Comparison of ENCODE assay signal across 13 cellular contexts in the genomic region with DNA sequence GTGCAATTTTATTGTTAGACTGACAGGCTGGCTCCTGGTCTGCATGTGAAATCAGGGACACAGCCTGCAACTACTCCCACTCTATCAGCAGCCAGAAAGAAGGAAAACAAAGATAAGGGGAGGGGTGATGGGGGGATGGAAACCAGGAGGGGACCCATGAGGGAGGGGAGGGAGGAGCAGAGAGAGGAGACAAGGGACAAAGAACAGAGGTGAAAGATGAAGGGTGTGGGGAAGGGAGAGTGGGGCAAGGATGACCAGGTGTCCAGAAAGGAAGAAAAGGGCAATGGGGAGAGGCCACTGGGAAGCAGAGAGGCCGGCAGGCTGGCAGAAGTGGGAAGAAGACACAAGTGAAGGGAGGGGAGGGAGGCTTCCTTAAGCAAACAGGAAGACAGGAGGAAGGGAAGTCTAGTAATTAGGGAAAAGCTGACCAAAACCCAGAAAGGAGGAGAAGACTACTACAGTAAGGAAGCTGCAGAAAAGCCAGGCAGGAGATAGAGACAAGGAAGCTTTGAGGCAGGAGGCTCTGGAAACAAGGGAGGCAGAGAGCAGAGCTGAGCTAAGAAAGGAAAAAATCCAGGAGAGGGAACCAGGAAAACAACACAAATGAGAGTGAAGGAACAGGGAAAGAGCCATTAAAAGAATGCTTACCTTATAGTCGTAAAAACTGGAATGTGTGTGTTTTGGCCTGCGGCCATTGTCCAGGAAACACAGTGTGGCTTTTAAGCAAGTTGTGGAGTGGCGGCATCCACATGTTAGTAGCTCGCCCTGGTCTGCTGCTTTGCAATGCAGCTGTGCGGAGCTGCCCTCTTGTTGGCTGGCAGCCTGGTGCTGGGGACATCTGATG.
DNase-seq lines count a peak whose midpoint lies in the region; ATAC-seq and TF ChIP-seq lines count a peak whose summit lies in the region.
"Had no signal": no experiment of that assay in that cellular context is flagged by ENCODE, and none has a peak within 500 bp of the region (broad histone marks: within the 10 kb centered on the region; RNA-seq: fewer than 3 reads in every experiment).

No MANE protein-coding gene starts in this region.

- H3F3A ChIP-seq in DOHH2 (ENCODE audit: control insufficient read depth, insufficient read depth), result no peaks in the 10 kb centered on the region

- H3K36me3 ChIP-seq in DOHH2 (ENCODE audit: control insufficient read depth, low read length) (no peaks in the 10 kb centered on the region), heart right ventricle (no peaks in the 10 kb centered on the region), ovary (no peaks in the 10 kb centered on the region), gastrocnemius medialis (no peaks in the 10 kb centered on the region)

- no peaks in the 10 kb centered on the region for H3K9me2 ChIP-seq in DOHH2 (replicated peaks; ENCODE audit: control insufficient read depth, low read length)

- H3K9me3 ChIP-seq in DOHH2 (ENCODE audit: control insufficient read depth, insufficient read depth, low read length) (no peaks in the 10 kb centered on the region), heart right ventricle (no peaks in the 10 kb centered on the region), ovary (no peaks in the 10 kb centered on the region), gastrocnemius medialis (no peaks in the 10 kb centered on the region)
- H3K9me3 ChIP-seq: Caco-2 had no signal

- peak overlapping the region; percentile 22 for H3K4me2 ChIP-seq in DOHH2 (ENCODE audit: low read length)
- H3K4me2 ChIP-seq: smooth muscle cell had no signal

- no peaks in the 10 kb centered on the region for H3K79me2 ChIP-seq in DOHH2 (ENCODE audit: control insufficient read depth, low read length)

- H3K27me3 ChIP-seq in DOHH2 (ENCODE audit: control insufficient read depth, low read length), result no peaks in the 10 kb centered on the region
- H3K27me3 ChIP-seq in heart right ventricle, result no peaks in the 10 kb centered on the region
- H3K27me3 ChIP-seq in ovary, result no peaks in the 10 kb centered on the region
- no peaks in the 10 kb centered on the region for H3K27me3 ChIP-seq in gastrocnemius medialis
- H3K27me3 ChIP-seq: foreskin keratinocyte had no signal

- H3K4me3 ChIP-seq in DOHH2 (ENCODE audit: low read length) (no peak overlapping the region), heart right ventricle (no peak overlapping the region), ovary (no peak overlapping the region), gastrocnemius medialis (no peak overlapping the region)
- H3K4me3 ChIP-seq: smooth muscle cell had no signal

- intact Hi-C loops in heart right ventricle (cut with DNase I) (loop anchor here (1.0 to 10.0 kb wide), 16 partner anchors 236 to 957 kb away; no protein-coding TSS in a partner anchor), ovary (cut with DNase I) (loop anchor here (1.0 to 10.0 kb wide), 5 partner anchors 361 to 930 kb away; no protein-coding TSS in a partner anchor), gastrocnemius medialis (cut with DNase I; ENCODE audit: low total_unique reads) (loop anchor here (2.0 to 5.0 kb wide), 2 partner anchors 521 to 931 kb away; no protein-coding TSS in a partner anchor)

- peak; percentile 77 for DNase-seq in NCI-H526 treated with DMSO at 0.1 percent for 48 hours (lab: John Stamatoyannopoulos, UW)
- DNase-seq in heart right ventricle, result peak in 1 of 2 donors; percentile 10
- peak; percentile 21 to 48 (median 25) for DNase-seq in ovary
- no peak for DNase-seq in gastrocnemius medialis
- no peak for DNase-seq in AG08396 (ENCODE audit: low spot score)
- no peak for DNase-seq in stimulated activated naive CD4-positive, alpha-beta T cell treated with Interleukin-2 at 50 U/mL for 16 hours (lab: John Stamatoyannopoulos, UW)
- DNase-seq: cortex of kidney, NCI-H510A had no signal

- in situ Hi-C loops in gastrocnemius medialis (cut with MboI; ENCODE audit: low sequenced_read_pairs in 4 of 4), result loop anchor here (10.0 kb wide), 2 partner anchors 519 to 929 kb away; no protein-coding TSS in a partner anchor

- no peak for TF ChIP-seq EP300 in ovary (IDR thresholded peaks at IDR 0.05)

- H4K20me1 ChIP-seq in DOHH2 (ENCODE audit: control insufficient read depth, insufficient read depth, low read depth, low read length), result no peaks in the 10 kb centered on the region

- H3K27ac ChIP-seq in DOHH2 (ENCODE audit: low read depth, low read length), result no peak overlapping the region
- peak overlapping the region in 9 of 10 donors; percentile 4 to 80 (median 69) for H3K27ac ChIP-seq in heart right ventricle
- peak overlapping the region in 1 of 2 donors; percentile 1 for H3K27ac ChIP-seq in ovary
- H3K27ac ChIP-seq in gastrocnemius medialis, result no peak overlapping the region
- H3K27ac ChIP-seq: foreskin keratinocyte had no signal

- peaks cover 34% of the 10 kb centered on the region for H3K4me1 ChIP-seq in DOHH2 (ENCODE audit: control insufficient read depth, low read length)
- H3K4me1 ChIP-seq in heart right ventricle, result peaks cover 0 to 27% (median 14%) of the 10 kb centered on the region in 9 donors
- peaks cover 4% of the 10 kb centered on the region for H3K4me1 ChIP-seq in ovary (ENCODE audit: insufficient read depth)
- no peaks in the 10 kb centered on the region for H3K4me1 ChIP-seq in gastrocnemius medialis
- H3K4me1 ChIP-seq: foreskin keratinocyte had no signal

- WGBS in heart right ventricle, 2 donors, result 63 to 69% methylated on average over 6 of the region's 6 CpGs
- WGBS in ovary, 3 donors, result 61 to 68% (median 66%) methylated on average over 6 of the region's 6 CpGs

- TF ChIP-seq POLR2A in ovary (IDR thresholded peaks at IDR 0.05) (no peak), gastrocnemius medialis (IDR thresholded peaks at IDR 0.05) (no peak)

- TF ChIP-seq CTCF in DOHH2 (IDR thresholded peaks at IDR 0.05; ENCODE audit: low read depth, low read length, poor library complexity, severe bottlenecking), result no peak
- TF ChIP-seq CTCF in heart right ventricle (IDR thresholded peaks at IDR 0.05), result no peak
- no peak for TF ChIP-seq CTCF in ovary (IDR thresholded peaks at IDR 0.05)
- TF ChIP-seq CTCF in gastrocnemius medialis (IDR thresholded peaks at IDR 0.05 in 4 of 5, conservative IDR thresholded peaks at IDR 0.05 in 1 of 5), result no peak

- ATAC-seq in heart right ventricle, result peak in 6 of 8 donors; percentile 15 to 52 (median 32)
- no peak for ATAC-seq in esophagus mucosa
- ATAC-seq in gastrocnemius medialis, result no peak

Comparison
In these comparisons a context has a peak if more than half of its experiments do, and no peak if none do; other contexts are left out.
1. H3K27ac ChIP-seq: peak in heart right ventricle (9 of 10); none in DOHH2 (single experiment) and gastrocnemius medialis (0 of 4).
2. DNase-seq: peak in NCI-H526 treated with DMSO at 0.1 percent for 48 hours (single experiment) and ovary (5 of 5); none in gastrocnemius medialis (0 of 2), AG08396 (single experiment) and stimulated activated naive CD4-positive, alpha-beta T cell treated with Interleukin-2 at 50 U/mL for 16 hours (single experiment).
3. ATAC-seq: peak in heart right ventricle (6 of 8); none in esophagus mucosa (single experiment) and gastrocnemius medialis (0 of 2).